2 cellular contexts compared by ENCODE assay signal in the genomic region with DNA sequence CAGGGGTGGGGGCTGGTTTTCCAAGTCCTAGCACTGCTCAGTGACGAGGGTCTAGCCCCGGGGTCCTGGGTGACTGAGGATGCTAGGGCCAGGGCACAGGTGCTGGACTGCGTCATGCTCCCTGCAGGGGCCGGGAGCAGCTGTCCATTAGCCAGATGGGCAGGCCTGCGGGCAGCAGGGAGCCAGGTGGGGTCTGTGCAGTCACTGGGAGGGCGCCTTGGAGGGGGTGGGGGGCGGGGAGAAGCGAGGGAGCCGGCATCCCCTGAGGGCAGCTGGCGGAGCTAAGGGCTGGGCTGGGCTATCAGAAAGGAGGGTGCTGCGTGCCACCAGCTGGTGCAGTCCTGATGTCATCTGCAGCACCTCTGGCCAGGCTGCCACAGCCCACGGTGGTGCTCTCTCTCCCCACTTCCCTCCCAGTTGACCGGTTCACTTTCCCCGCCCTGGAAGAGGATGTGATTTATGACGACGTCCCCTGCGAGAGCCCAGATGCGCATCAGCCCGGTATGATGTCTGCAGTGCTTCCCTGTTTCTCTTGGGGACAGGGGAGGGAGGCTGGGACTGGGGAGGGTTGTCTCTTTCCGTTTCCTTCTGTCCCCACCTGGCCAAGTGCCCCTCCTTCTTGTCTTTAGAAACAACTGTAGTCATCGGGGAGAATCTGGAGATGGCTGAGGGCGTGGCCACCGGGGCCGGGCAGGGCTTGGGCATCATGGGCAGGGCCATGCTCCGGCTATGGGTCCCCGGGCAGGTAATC.
A peak's percentile ranks its signal among the peaks of the same experiment; 100 is the strongest.
TF ChIP-seq lines count a peak whose summit lies in the region.

No MANE protein-coding gene starts in this region.

TF ChIP-seq in HEK293, 187 proteins besides CTCF, POLR2A, EP300 and RAD21:
- TF ChIP-seq SP2 (tag by site-specific recombination; IDR thresholded peaks at IDR 0.05): peak; percentile 12; the same call in 1 of the 2 replicates
- TF ChIP-seq KLF17 (tag by site-specific recombination; IDR thresholded peaks at IDR 0.05): peak; percentile 99
- TF ChIP-seq ZNF677 (tag by site-specific recombination; IDR thresholded peaks at IDR 0.05): no peak

TF ChIP-seq in SK-N-SH, 30 proteins besides CTCF, POLR2A, EP300 and RAD21:
- peak; percentile 50; the same call in 1 of the 2 replicates for TF ChIP-seq RCOR1 (IDR thresholded peaks at IDR 0.05; ENCODE audit: low read length)
- TF ChIP-seq, protein P1, sequence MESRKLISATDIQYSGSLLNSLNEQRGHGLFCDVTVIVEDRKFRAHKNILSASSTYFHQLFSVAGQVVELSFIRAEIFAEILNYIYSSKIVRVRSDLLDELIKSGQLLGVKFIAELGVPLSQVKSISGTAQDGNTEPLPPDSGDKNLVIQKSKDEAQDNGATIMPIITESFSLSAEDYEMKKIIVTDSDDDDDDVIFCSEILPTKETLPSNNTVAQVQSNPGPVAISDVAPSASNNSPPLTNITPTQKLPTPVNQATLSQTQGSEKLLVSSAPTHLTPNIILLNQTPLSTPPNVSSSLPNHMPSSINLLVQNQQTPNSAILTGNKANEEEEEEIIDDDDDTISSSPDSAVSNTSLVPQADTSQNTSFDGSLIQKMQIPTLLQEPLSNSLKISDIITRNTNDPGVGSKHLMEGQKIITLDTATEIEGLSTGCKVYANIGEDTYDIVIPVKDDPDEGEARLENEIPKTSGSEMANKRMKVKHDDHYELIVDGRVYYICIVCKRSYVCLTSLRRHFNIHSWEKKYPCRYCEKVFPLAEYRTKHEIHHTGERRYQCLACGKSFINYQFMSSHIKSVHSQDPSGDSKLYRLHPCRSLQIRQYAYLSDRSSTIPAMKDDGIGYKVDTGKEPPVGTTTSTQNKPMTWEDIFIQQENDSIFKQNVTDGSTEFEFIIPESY (IDR thresholded peaks at IDR 0.05; ENCODE audit: borderline replicate concordance, low read depth): no peak
- no peak for TF ChIP-seq USF2 (IDR thresholded peaks at IDR 0.05; ENCODE audit: borderline replicate concordance, low read depth, low read length)
- no peak for TF ChIP-seq TEAD4 (IDR thresholded peaks at IDR 0.05; ENCODE audit: borderline replicate concordance, insufficient read depth)
- no peak for TF ChIP-seq FOXJ3 (CRISPR knock-in tag; IDR thresholded peaks at IDR 0.05)
- no peak for TF ChIP-seq YY1 (IDR thresholded peaks at IDR 0.05; ENCODE audit: low read depth)
- TF ChIP-seq MXI1 (IDR thresholded peaks at IDR 0.05; ENCODE audit: low read depth, low read length): peak; percentile 31; the same call in 1 of the 2 replicates
- TF ChIP-seq JUND (IDR thresholded peaks at IDR 0.05): no peak
- TF ChIP-seq NRF1 (IDR thresholded peaks at IDR 0.05; ENCODE audit: low read depth, low read length): no peak
- peak; percentile 8; the same call in 1 of the 2 replicates for TF ChIP-seq SMC3 (IDR thresholded peaks at IDR 0.05; ENCODE audit: low read depth, low read length)
- TF ChIP-seq GATA2 (CRISPR knock-in tag; IDR thresholded peaks at IDR 0.05): no peak
- TF ChIP-seq TCF12 (IDR thresholded peaks at IDR 0.05): no peak
- TF ChIP-seq PBX3 (IDR thresholded peaks at IDR 0.05): no peak
- TF ChIP-seq RFX5 (IDR thresholded peaks at IDR 0.05; ENCODE audit: low read length): no peak
- TF ChIP-seq MEF2A (IDR thresholded peaks at IDR 0.05; ENCODE audit: borderline replicate concordance, low read depth): no peak
- TF ChIP-seq FOXM1 (IDR thresholded peaks at IDR 0.05; ENCODE audit: low read depth): no peak
- TF ChIP-seq NFIC (IDR thresholded peaks at IDR 0.05; ENCODE audit: borderline replicate concordance): no peak
- TF ChIP-seq SIN3A (IDR thresholded peaks at IDR 0.05; ENCODE audit: borderline replicate concordance, low read depth, low read length): no peak
- no peak for TF ChIP-seq RXRA (IDR thresholded peaks at IDR 0.05; ENCODE audit: borderline replicate concordance, low read depth)
- TF ChIP-seq, protein P2, sequence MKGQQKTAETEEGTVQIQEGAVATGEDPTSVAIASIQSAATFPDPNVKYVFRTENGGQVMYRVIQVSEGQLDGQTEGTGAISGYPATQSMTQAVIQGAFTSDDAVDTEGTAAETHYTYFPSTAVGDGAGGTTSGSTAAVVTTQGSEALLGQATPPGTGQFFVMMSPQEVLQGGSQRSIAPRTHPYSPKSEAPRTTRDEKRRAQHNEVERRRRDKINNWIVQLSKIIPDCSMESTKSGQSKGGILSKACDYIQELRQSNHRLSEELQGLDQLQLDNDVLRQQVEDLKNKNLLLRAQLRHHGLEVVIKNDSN (IDR thresholded peaks at IDR 0.05; ENCODE audit: borderline replicate concordance, low read depth): no peak
- no peak for TF ChIP-seq REST (IDR thresholded peaks at IDR 0.05; ENCODE audit: low read depth, low read length)
- TF ChIP-seq EZH2phosphoT487 (IDR thresholded peaks at IDR 0.05; ENCODE audit: borderline replicate concordance, low read depth): no peak
- no peak for TF ChIP-seq MAX (IDR thresholded peaks at IDR 0.05; ENCODE audit: low read depth)
- no peak for TF ChIP-seq ELF1 (IDR thresholded peaks at IDR 0.05)
- no peak for TF ChIP-seq POLR2AphosphoS5 (IDR thresholded peaks at IDR 0.05; ENCODE audit: low read depth, low read length)
- TF ChIP-seq GABPA (IDR thresholded peaks at IDR 0.05; ENCODE audit: low read depth): no peak
- TF ChIP-seq TAF1 (IDR thresholded peaks at IDR 0.05; ENCODE audit: borderline replicate concordance, low read depth, low read length): no peak
- peak; percentile 56 for TF ChIP-seq CHD2 (IDR thresholded peaks at IDR 0.05; ENCODE audit: low read length, partially characterized antibody)
- TF ChIP-seq FOSL2 (IDR thresholded peaks at IDR 0.05; ENCODE audit: borderline replicate concordance, low read depth): no peak
TF ChIP-seq in SK-N-SH: peak in this region for 4.
